ENCODE assay signal across 19 cellular contexts in the genomic region with DNA sequence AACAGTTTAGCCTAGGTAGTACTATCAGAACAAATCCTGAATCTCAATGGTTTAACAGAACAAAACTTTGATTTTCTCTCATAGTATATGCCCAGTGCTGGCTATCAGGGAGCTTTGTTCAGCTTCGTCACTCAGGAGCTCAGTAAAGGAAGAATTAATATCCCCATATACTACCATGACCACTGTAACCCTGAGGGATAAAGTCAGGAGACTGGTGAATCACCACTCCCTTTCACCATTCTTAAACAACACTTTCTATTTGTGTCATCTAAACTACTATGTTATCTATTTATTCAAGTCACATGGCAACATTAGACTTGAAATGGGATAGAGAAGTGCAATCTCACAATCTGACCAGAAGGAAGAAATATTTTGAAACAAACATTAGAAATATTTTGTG.
"Had no signal": no experiment of that assay in that cellular context is flagged by ENCODE, and none has a peak within 500 bp of the region (broad histone marks: within the 10 kb centered on the region; RNA-seq: fewer than 3 reads in every experiment).

No MANE protein-coding gene starts in this region.

- H3K27ac ChIP-seq: colonic mucosa, esophagus muscularis mucosa, foreskin keratinocyte, gastrocnemius medialis, heart right ventricle, left lung, lower lobe of right lung had no signal

- H3K4me3 ChIP-seq: colonic mucosa, esophagus muscularis mucosa, gastrocnemius medialis, heart right ventricle, left lung, lower lobe of right lung, mucosa of descending colon had no signal

- DNase-seq: colonic mucosa; cortex of kidney; effector CD8-positive, alpha-beta T cell; effector memory CD8-positive, alpha-beta T cell; endodermal cell; foreskin keratinocyte; gastrocnemius medialis; glutamatergic neuron; head of caudate nucleus; heart right ventricle; hippocampal formation; left cardiac atrium; left lung; left ventricle myocardium superior; lower lobe of right lung; mesendoderm; mucosa of descending colon; naive B cell had no signal

- H3K27me3 ChIP-seq: colonic mucosa, esophagus muscularis mucosa, foreskin keratinocyte, gastrocnemius medialis, heart right ventricle, left lung had no signal

- H3K4me1 ChIP-seq: colonic mucosa, foreskin keratinocyte, gastrocnemius medialis, heart right ventricle, left lung, lower lobe of right lung had no signal

- H3K9me3 ChIP-seq: colonic mucosa, esophagus muscularis mucosa, gastrocnemius medialis, heart right ventricle, left lung, lower lobe of right lung, mucosa of descending colon had no signal

- H3K36me3 ChIP-seq: colonic mucosa, esophagus muscularis mucosa, gastrocnemius medialis, heart right ventricle, left lung, lower lobe of right lung had no signal

- ATAC-seq: effector memory CD8-positive, alpha-beta T cell; foreskin keratinocyte; gastrocnemius medialis; heart right ventricle; left cardiac atrium; left lung; left ventricle myocardium superior; lower lobe of right lung; mucosa of descending colon had no signal
